Comparison of ENCODE assay signal across 8 cellular contexts in the genomic region with DNA sequence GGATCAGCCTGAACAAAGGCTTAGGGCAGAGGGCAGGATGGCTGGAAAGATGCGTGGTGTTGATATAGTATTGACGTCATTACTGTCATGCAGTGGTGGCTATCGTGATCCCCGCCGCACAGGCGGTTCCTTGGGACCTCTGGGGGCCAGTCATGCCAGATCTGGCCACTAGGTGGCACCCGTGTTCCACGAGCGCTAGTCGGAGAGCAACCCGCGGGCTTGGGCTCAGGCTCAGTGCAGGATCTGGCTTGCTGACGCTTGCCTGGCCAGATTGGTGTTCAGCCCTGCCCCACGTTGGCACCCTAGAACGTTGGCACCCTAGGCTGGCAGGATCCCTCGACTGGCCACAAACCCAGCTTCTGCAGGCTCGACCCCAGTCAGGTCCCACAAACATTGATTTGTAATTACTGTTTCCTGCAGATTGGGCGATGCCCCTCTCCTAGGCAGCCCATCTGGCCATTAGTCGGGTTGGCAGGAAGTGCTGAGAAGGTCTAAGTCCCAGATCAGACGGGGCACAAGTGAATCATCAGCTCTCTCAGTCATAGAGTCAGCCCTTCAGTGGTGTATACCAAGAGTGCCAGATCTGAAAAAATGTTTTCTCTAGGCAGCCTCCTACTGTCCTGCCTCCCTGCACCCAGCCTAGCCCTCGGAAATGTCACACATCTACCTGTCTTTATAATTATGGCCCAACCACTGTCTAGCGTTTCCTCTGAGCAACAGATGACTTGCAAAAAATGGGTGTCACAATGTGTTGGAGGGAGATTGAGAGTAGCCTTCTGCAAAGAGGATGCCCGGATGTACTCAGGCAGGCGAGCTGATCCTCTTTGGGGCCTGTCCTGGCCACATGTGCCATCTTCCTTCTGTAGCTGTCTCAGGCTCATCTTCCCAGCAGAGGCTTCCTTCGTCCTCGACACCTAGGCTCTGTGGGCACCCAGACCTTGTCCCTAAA.
DNase-seq lines count a peak whose midpoint lies in the region; ATAC-seq, FAIRE-seq and TF ChIP-seq lines count a peak whose summit lies in the region.

No MANE protein-coding gene starts in this region.

- H3K9ac ChIP-seq in KMS-11, result no peak overlapping the region
- H3K9ac ChIP-seq in parathyroid adenoma, result no peak overlapping the region

- no peaks in the 10 kb centered on the region for H3K9me3 Mint-ChIP-seq in type B pancreatic cell

- DNase-seq in SHP77 (lab: John Stamatoyannopoulos, UW), result peak; percentile 69 to 74
- DNase-seq in activated effector memory CD4-positive, alpha-beta T cell treated with anti-CD3 and anti-CD28 coated beads, Interleukin-2, amount 50 U/mL, for 16 hours, result peak; percentile 94
- DNase-seq in type B pancreatic cell (ENCODE audit: extremely low spot score, unreplicated experiment), result peak; percentile 89

- no peak for TF ChIP-seq POLR2A in gastroesophageal sphincter (IDR thresholded peaks at IDR 0.05)

- H3K27ac Mint-ChIP-seq in type B pancreatic cell, result no peak overlapping the region

- no peak overlapping the region for H3K27ac ChIP-seq in KMS-11
- H3K27ac ChIP-seq in gastroesophageal sphincter, result no peak overlapping the region
- H3K27ac ChIP-seq in parathyroid adenoma, result no peak overlapping the region

- no peak overlapping the region for H3K4me3 ChIP-seq in KMS-11 (IDR thresholded peaks at IDR 0.05; ENCODE audit: insufficient read depth, low read depth, low read length)
- H3K4me3 ChIP-seq in gastroesophageal sphincter, result no peak overlapping the region
- no peak overlapping the region for H3K4me3 ChIP-seq in parathyroid adenoma (ENCODE audit: low read depth, low read length)

- H3K36me3 ChIP-seq in KMS-11 (ENCODE audit: insufficient read depth), result no peaks in the 10 kb centered on the region
- H3K36me3 ChIP-seq in gastroesophageal sphincter, result no peaks in the 10 kb centered on the region
- no peaks in the 10 kb centered on the region for H3K36me3 ChIP-seq in parathyroid adenoma (ENCODE audit: control insufficient read depth, insufficient read depth, low read length)

- H3K4me3 Mint-ChIP-seq in type B pancreatic cell, result no peak overlapping the region

- H3K36me3 Mint-ChIP-seq in type B pancreatic cell, result no peaks in the 10 kb centered on the region

- ATAC-seq in GM21825 (IDR thresholded peaks at IDR 0.05; ENCODE audit: unreplicated experiment) (peak; percentile 95), gastroesophageal sphincter (peak; percentile 83)

- H3K4me2 ChIP-seq in KMS-11, result no peak overlapping the region; the same call in 1 of the 2 replicates
- no peak overlapping the region for H3K4me2 ChIP-seq in parathyroid adenoma (ENCODE audit: low read length)

- WGBS in gastroesophageal sphincter (ENCODE audit: low coverage in 1 of 2), 2 donors, result 0 to 66% methylated on average over 1 to 5 of the region's 26 CpGs

- H2AFZ ChIP-seq in KMS-11 (ENCODE audit: low read depth) (no peak overlapping the region), parathyroid adenoma (peak overlapping the region; percentile 50)

- H3K9me3 ChIP-seq in gastroesophageal sphincter (no peaks in the 10 kb centered on the region), parathyroid adenoma (ENCODE audit: control insufficient read depth, low read length) (no peaks in the 10 kb centered on the region)

- no peak for TF ChIP-seq EP300 in gastroesophageal sphincter (IDR thresholded peaks at IDR 0.05)

- TF ChIP-seq CTCF in KMS-11 (conservative IDR thresholded peaks at IDR 0.05; ENCODE audit: low read depth, low read length) (peak; percentile 88), gastroesophageal sphincter (IDR thresholded peaks at IDR 0.05) (peak; percentile 96 to 100 (median 98)), parathyroid adenoma (IDR thresholded peaks at IDR 0.05) (peak; percentile 90), type B pancreatic cell (conservative IDR thresholded peaks at IDR 0.05) (peak; percentile 97)

- H4K20me1 ChIP-seq in KMS-11 (ENCODE audit: insufficient read depth), result no peaks in the 10 kb centered on the region

- H3K27me3 Mint-ChIP-seq in type B pancreatic cell, result peaks cover 10% of the 10 kb centered on the region

- H3K4me1 ChIP-seq in KMS-11 (ENCODE audit: low read depth, poor library complexity, severe bottlenecking), result peaks cover 3% of the 10 kb centered on the region
- H3K4me1 ChIP-seq in gastroesophageal sphincter, result peaks cover 0 to 25% (median 0%) of the 10 kb centered on the region in 3 donors
- no peaks in the 10 kb centered on the region for H3K4me1 ChIP-seq in parathyroid adenoma

- H3K79me2 ChIP-seq in KMS-11 (ENCODE audit: insufficient read depth, low read depth), result no peaks in the 10 kb centered on the region
- H3K79me2 ChIP-seq in parathyroid adenoma, result no peaks in the 10 kb centered on the region

- H3K4me1 Mint-ChIP-seq in type B pancreatic cell (ENCODE audit: unreplicated experiment), result no peaks in the 10 kb centered on the region

- peak; percentile 25 for FAIRE-seq in G401.6 (lab: Jason Lieb, UNC)

- H3K27me3 ChIP-seq in KMS-11 (ENCODE audit: insufficient read depth, low read depth), result no peaks in the 10 kb centered on the region
- H3K27me3 ChIP-seq in gastroesophageal sphincter, result no peaks in the 10 kb centered on the region
- no peaks in the 10 kb centered on the region for H3K27me3 ChIP-seq in parathyroid adenoma (ENCODE audit: control insufficient read depth, insufficient read depth, low read length)
